In the genomic region with DNA sequence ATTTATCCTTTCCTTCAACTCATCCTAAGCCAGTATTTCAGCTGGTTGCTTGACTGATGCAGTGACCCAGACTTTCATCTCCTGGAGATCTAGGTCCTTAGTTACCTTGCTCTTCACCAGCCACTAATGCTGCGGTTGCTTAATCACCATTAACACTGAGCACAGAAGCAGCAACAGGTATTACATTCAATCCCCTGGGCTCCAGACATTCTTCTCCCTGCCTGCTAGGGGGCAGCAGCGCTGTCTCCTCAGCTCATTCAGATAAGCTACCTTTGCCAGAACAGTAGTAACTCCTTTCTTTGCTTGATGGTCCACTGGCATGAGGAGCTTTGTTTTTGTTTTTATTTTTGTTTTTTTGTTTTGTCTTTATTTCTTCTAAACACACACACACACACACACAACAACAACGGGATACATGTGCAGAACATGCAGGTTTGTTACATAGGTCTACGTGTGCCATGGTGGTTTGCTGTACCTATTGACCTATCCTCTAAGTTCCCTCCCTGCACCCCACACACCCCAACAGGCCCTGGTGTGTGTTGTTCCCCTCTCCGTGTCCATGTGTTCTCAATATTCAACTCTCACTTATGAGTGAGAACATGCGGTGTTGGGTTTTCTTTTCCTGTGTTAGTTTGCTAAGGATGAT, we compare ENCODE assay signal across 8 cellular contexts.
DNase-seq lines count a peak whose midpoint lies in the region; ATAC-seq and TF ChIP-seq lines count a peak whose summit lies in the region.

No MANE protein-coding gene starts in this region.

- intact Hi-C loops in CD4-positive, alpha-beta T cell (cut with DNase I, micrococcal nuclease): no loop called here

- in situ Hi-C loops in GM13977 (cut with MboI; ENCODE audit: low pct_unique_long_range_greater_than_20kb, low sequenced_read_pairs, unreplicated experiment): no loop called here

- POLR2A ChIA-PET in CD4-positive, alpha-beta T cell (lab: Charles Lee): no interaction called here

- no peaks in the 10 kb centered on the region for H3K9me3 ChIP-seq in CD4-positive, alpha-beta T cell (ENCODE audit: control insufficient read depth, low read length)

- H3K9me3 Mint-ChIP-seq in type B pancreatic cell: peaks cover 4% of the 10 kb centered on the region
- H3K9me3 Mint-ChIP-seq in CD4-positive, alpha-beta T cell: peaks cover 6% of the 10 kb centered on the region

- H3K4me3 Mint-ChIP-seq in type B pancreatic cell: no peak overlapping the region
- H3K4me3 Mint-ChIP-seq in CD4-positive, alpha-beta T cell: no peak overlapping the region

- CTCF ChIA-PET in CD4-positive, alpha-beta T cell (lab: Charles Lee): no interaction called here

- H3K27me3 Mint-ChIP-seq in type B pancreatic cell: no peaks in the 10 kb centered on the region
- H3K27me3 Mint-ChIP-seq in CD4-positive, alpha-beta T cell: no peaks in the 10 kb centered on the region

- peaks cover 3% of the 10 kb centered on the region for H3K36me3 Mint-ChIP-seq in type B pancreatic cell
- no peaks in the 10 kb centered on the region for H3K36me3 Mint-ChIP-seq in CD4-positive, alpha-beta T cell (ENCODE audit: low read depth)

- no peaks in the 10 kb centered on the region for H3K27me3 ChIP-seq in CD4-positive, alpha-beta T cell (ENCODE audit: control insufficient read depth, insufficient read depth, low read length)

- no peaks in the 10 kb centered on the region for H3K4me1 Mint-ChIP-seq in type B pancreatic cell (ENCODE audit: unreplicated experiment)
- H3K4me1 Mint-ChIP-seq in CD4-positive, alpha-beta T cell (ENCODE audit: low read depth): no peaks in the 10 kb centered on the region

- no peak overlapping the region for H3K27ac Mint-ChIP-seq in type B pancreatic cell
- H3K27ac Mint-ChIP-seq in CD4-positive, alpha-beta T cell: no peak overlapping the region

- peak; percentile 94 for TF ChIP-seq CTCF in 22Rv1 (IDR thresholded peaks at IDR 0.05)
- peak; percentile 69 for TF ChIP-seq CTCF in GM13977 (IDR thresholded peaks at IDR 0.05; ENCODE audit: extremely low read depth, insufficient read depth, missing control alignments)
- peak; percentile 69 for TF ChIP-seq CTCF in type B pancreatic cell (conservative IDR thresholded peaks at IDR 0.05)
- TF ChIP-seq CTCF in CD4-positive, alpha-beta T cell (IDR thresholded peaks at IDR 0.05): no peak

- H3K27ac ChIP-seq in 22Rv1 (no peak overlapping the region), epithelial cell of prostate (no peak overlapping the region)
- H3K27ac ChIP-seq in CD4-positive, alpha-beta T cell (ENCODE audit: low read depth, low read length): no peak overlapping the region

- ATAC-seq in CD4-positive, alpha-beta T cell (ENCODE audit: poor library complexity): no peak

- DNase-seq in GM13977 (ENCODE audit: low spot score) (peak; percentile 10), NCI-H748 treated with DMSO at 0.1 percent for 48 hours (lab: John Stamatoyannopoulos, UW) (peak; percentile 16), epithelial cell of prostate (ENCODE audit: low read depth, low spot score) (peak; percentile 10), type B pancreatic cell (ENCODE audit: extremely low spot score, unreplicated experiment) (no peak), NCI-H510A (lab: John Stamatoyannopoulos, UW) (no peak), cerebellar nuclear complex (lab: John Stamatoyannopoulos, UW) (no peak)
- DNase-seq in CD4-positive, alpha-beta T cell: no peak

Comparison
In these comparisons a context has a peak if more than half of its experiments do, and no peak if none do; other contexts are left out.
1. DNase-seq: peak in GM13977 (single experiment), NCI-H748 treated with DMSO at 0.1 percent for 48 hours (single experiment) and epithelial cell of prostate (single experiment); none in type B pancreatic cell (single experiment), CD4-positive, alpha-beta T cell (0 of 10), NCI-H510A (single experiment) and cerebellar nuclear complex (0 of 2).